ENCODE assay signal across 8 cellular contexts in the genomic region with DNA sequence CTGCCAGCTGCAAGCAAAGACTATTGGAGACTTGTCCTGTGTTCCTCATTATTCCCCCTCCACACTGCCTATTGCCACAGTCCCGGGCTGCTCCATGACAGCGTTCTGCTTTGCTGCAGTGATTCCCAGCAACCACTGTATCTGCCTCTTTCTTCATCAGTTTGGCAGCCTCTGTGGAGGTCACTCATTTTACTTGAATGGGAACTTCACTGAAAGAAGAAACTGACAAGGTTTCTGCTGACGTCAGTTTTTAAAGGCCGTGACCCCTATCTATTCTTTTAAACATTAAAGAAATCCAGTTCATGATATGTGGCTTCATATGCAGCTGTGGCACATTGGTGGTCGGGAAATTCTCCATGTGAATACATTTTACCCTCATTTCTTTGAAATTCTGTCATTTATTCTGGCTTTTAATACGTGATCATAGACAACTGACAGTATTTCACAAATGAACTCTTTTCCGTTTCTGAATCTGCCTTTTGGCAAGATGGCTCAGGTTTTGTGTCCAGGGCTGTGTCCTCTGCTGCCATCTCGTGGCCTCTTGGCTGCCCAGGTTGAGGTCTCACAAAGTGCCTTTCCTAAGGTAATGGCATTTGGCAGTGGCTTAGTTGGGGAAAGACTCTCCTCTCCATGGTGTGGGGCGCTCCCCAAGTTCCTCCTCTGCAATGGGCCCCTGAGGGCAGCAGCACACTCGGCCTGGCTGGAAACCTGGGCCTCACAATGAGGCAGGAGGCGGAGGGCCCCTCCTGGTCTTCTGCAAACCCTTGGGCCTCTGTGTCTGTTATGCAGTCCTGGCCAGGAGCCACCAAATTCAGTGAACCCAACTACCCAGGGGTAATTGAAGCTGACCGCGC. TPM values are rescaled to one million over a fixed set of nuclear protein-coding genes. Genes with fewer than 3 reads are reported as not detected.
DNase-seq lines count a peak whose midpoint lies in the region; ATAC-seq and TF ChIP-seq lines count a peak whose summit lies in the region.

No MANE protein-coding gene starts in this region.

- peaks cover 17% of the 10 kb centered on the region for H3K4me1 ChIP-seq in CD8-positive, alpha-beta memory T cell (ENCODE audit: insufficient read depth, low read length)
- H3K4me1 ChIP-seq in OCI-LY3 (ENCODE audit: low read length): peaks cover 62% of the 10 kb centered on the region
- peaks cover 34 to 46% (median 44%) of the 10 kb centered on the region in 4 donors for H3K4me1 ChIP-seq in esophagus muscularis mucosa

- peaks cover 0 to 5% (median 0%) of the 10 kb centered on the region in 3 donors for H3K36me3 Mint-ChIP-seq in CD8-positive, alpha-beta memory T cell
- H3K36me3 Mint-ChIP-seq in naive thymus-derived CD8-positive, alpha-beta T cell: no peaks in the 10 kb centered on the region
- no peaks in the 10 kb centered on the region for H3K36me3 Mint-ChIP-seq in stimulated activated memory B cell treated with anti-CD40 and anti-IgM and Interleukin-4, amounts not matched to agents 10 μg/mL and 1 μg/mL and 100 μg/mL, for 72 hours

- peak overlapping the region; percentile 60 for H3K4me2 ChIP-seq in OCI-LY3 (ENCODE audit: low read length)

- peak overlapping the region in 6 of 8 donors; percentile 31 to 80 (median 72) for H3K27ac Mint-ChIP-seq in CD8-positive, alpha-beta memory T cell
- peak overlapping the region in 8 of 10 donors; percentile 16 to 80 (median 44) for H3K27ac Mint-ChIP-seq in naive thymus-derived CD8-positive, alpha-beta T cell
- peak overlapping the region; percentile 61 for H3K27ac Mint-ChIP-seq in stimulated activated memory B cell treated with anti-CD40 and anti-IgM and Interleukin-4, amounts not matched to agents 10 μg/mL and 1 μg/mL and 100 μg/mL, for 72 hours

- ATAC-seq in naive thymus-derived CD8-positive, alpha-beta T cell: no peak
- no peak for ATAC-seq in stimulated activated memory B cell treated with anti-CD40 and anti-IgM and Interleukin-4, amounts not matched to agents 10 μg/mL and 1 μg/mL and 100 μg/mL, for 72 hours
- ATAC-seq in HG03175 (IDR thresholded peaks at IDR 0.05; ENCODE audit: unreplicated experiment): no peak

- peak overlapping the region; percentile 23 for H3K4me3 ChIP-seq in CD8-positive, alpha-beta memory T cell (ENCODE audit: low read length)
- H3K4me3 ChIP-seq in OCI-LY3 (ENCODE audit: low read length): peak overlapping the region; percentile 51
- peak overlapping the region in 2 of 4 donors; percentile 3 to 17 for H3K4me3 ChIP-seq in esophagus muscularis mucosa

- H3K9ac ChIP-seq in OCI-LY3 (ENCODE audit: low read length): peak overlapping the region; percentile 45

- DNase-seq in CD8-positive, alpha-beta memory T cell: peak; percentile 61 to 81 (median 64)
- peak; percentile 53 for DNase-seq in HuH-7.5 (ENCODE audit: low spot score)
- DNase-seq in activated T-cell treated with anti-CD3 and anti-CD28 coated beads, Interleukin-2, amount 50 U/mL, for 48 hours: peak; percentile 86 to 87
- no peak for DNase-seq in esophagus muscularis mucosa (ENCODE audit: extremely low spot score)
- peak; percentile 64 to 83 (median 74) for DNase-seq in naive thymus-derived CD8-positive, alpha-beta T cell

- peak overlapping the region in 3 of 7 donors; percentile 38 to 81 (median 52) for H3K4me3 Mint-ChIP-seq in CD8-positive, alpha-beta memory T cell
- peak overlapping the region in 8 of 10 donors; percentile 12 to 71 (median 36) for H3K4me3 Mint-ChIP-seq in naive thymus-derived CD8-positive, alpha-beta T cell
- peak overlapping the region; percentile 28 for H3K4me3 Mint-ChIP-seq in stimulated activated memory B cell treated with anti-CD40 and anti-IgM and Interleukin-4, amounts not matched to agents 10 μg/mL and 1 μg/mL and 100 μg/mL, for 72 hours

- H3K36me3 ChIP-seq in CD8-positive, alpha-beta memory T cell (ENCODE audit: insufficient read depth, low read length): no peaks in the 10 kb centered on the region
- peaks cover 8% of the 10 kb centered on the region for H3K36me3 ChIP-seq in OCI-LY3 (replicated peaks; ENCODE audit: low read depth, low read length)
- H3K36me3 ChIP-seq in esophagus muscularis mucosa: no peaks in the 10 kb centered on the region

- no peaks in the 10 kb centered on the region for H4K20me1 ChIP-seq in OCI-LY3 (ENCODE audit: insufficient read depth, low read length)

- no peak for TF ChIP-seq EP300 in esophagus muscularis mucosa (IDR thresholded peaks at IDR 0.05)

- H3K4me1 Mint-ChIP-seq in CD8-positive, alpha-beta memory T cell: peaks cover 13 to 21% (median 20%) of the 10 kb centered on the region in 3 donors
- H3K4me1 Mint-ChIP-seq in naive thymus-derived CD8-positive, alpha-beta T cell: peaks cover 10 to 25% (median 19%) of the 10 kb centered on the region in 4 donors
- H3K4me1 Mint-ChIP-seq in stimulated activated memory B cell treated with anti-CD40 and anti-IgM and Interleukin-4, amounts not matched to agents 10 μg/mL and 1 μg/mL and 100 μg/mL, for 72 hours: peaks cover 35% of the 10 kb centered on the region

- H3K9me3 ChIP-seq in CD8-positive, alpha-beta memory T cell (ENCODE audit: low read length): no peaks in the 10 kb centered on the region
- H3K9me3 ChIP-seq in OCI-LY3 (ENCODE audit: insufficient read depth, low read length): 0 out of 2 replicates have a peak, but pooled peaks cover 3% of the 10 kb centered on the region
- no peaks in the 10 kb centered on the region for H3K9me3 ChIP-seq in esophagus muscularis mucosa

- intact Hi-C loops in esophagus muscularis mucosa (cut with DNase I): loop anchor here (10.0 kb wide), 1 partner anchor 642 kb away; the partner anchor contains the start of genes PIP4P1 and PNP

- no peaks in the 10 kb centered on the region for H3K27me3 ChIP-seq in CD8-positive, alpha-beta memory T cell (ENCODE audit: insufficient read depth, low read length, poor library complexity, severe bottlenecking)
- H3K27me3 ChIP-seq in OCI-LY3 (ENCODE audit: low read depth, low read length): no peaks in the 10 kb centered on the region
- no peaks in the 10 kb centered on the region for H3K27me3 ChIP-seq in esophagus muscularis mucosa

- peaks cover 0 to 1% of the 10 kb centered on the region in 2 donors for H3K27me3 Mint-ChIP-seq in CD8-positive, alpha-beta memory T cell
- no peaks in the 10 kb centered on the region for H3K27me3 Mint-ChIP-seq in naive thymus-derived CD8-positive, alpha-beta T cell
- peaks cover 8% of the 10 kb centered on the region for H3K27me3 Mint-ChIP-seq in stimulated activated memory B cell treated with anti-CD40 and anti-IgM and Interleukin-4, amounts not matched to agents 10 μg/mL and 1 μg/mL and 100 μg/mL, for 72 hours

- peak overlapping the region; percentile 97 for H2AFZ ChIP-seq in OCI-LY3 (ENCODE audit: low read depth, low read length)

- peak; percentile 92 for TF ChIP-seq CTCF in OCI-LY3 (IDR thresholded peaks at IDR 0.05; ENCODE audit: low read depth, low read length)
- TF ChIP-seq CTCF in esophagus muscularis mucosa (IDR thresholded peaks at IDR 0.05): peak in 2 of 3 experiments; percentile 79 to 84

- WGBS in esophagus muscularis mucosa: 20% methylated on average over 11 of the region's 13 CpGs

- no peaks in the 10 kb centered on the region for H3K9me3 Mint-ChIP-seq in CD8-positive, alpha-beta memory T cell
- no peaks in the 10 kb centered on the region for H3K9me3 Mint-ChIP-seq in naive thymus-derived CD8-positive, alpha-beta T cell
- H3K9me3 Mint-ChIP-seq in stimulated activated memory B cell treated with anti-CD40 and anti-IgM and Interleukin-4, amounts not matched to agents 10 μg/mL and 1 μg/mL and 100 μg/mL, for 72 hours: no peaks in the 10 kb centered on the region

- TF ChIP-seq POLR2A in esophagus muscularis mucosa (IDR thresholded peaks at IDR 0.05; ENCODE audit: low read depth): no peak

- no peaks in the 10 kb centered on the region for H3K79me2 ChIP-seq in OCI-LY3 (ENCODE audit: low read length)

- CTCF ChIA-PET in CD8-positive, alpha-beta memory T cell (lab: Charles Lee): interaction anchor here (1.0 to 12.2 kb wide), 8 partner anchors 10 to 91 kb away, joined by 3 to 201 read pairs (median 50); no protein-coding TSS in a partner anchor

- H3K27ac ChIP-seq in CD8-positive, alpha-beta memory T cell (ENCODE audit: low read depth, low read length): peak overlapping the region; percentile 38
- H3K27ac ChIP-seq in OCI-LY3 (ENCODE audit: low read length): peak overlapping the region; percentile 39
- H3K27ac ChIP-seq in esophagus muscularis mucosa (replicated peaks in 1 of 4): peak overlapping the region; percentile 13 to 93 (median 58)

- POLR2A ChIA-PET in CD8-positive, alpha-beta memory T cell (lab: Charles Lee): no interaction called here
- POLR2A ChIA-PET in naive thymus-derived CD8-positive, alpha-beta T cell (lab: Charles Lee): no interaction called here

RNA-seq across cellular contexts. Expression of gene TMEM253, which starts 5.9 kb away (rescaled TPM):
- total RNA-seq in CD8-positive, alpha-beta memory T cell: not detected
- not detected for polyA plus RNA-seq in CD8-positive, alpha-beta memory T cell
- under 1 TPM in 1 of 4 donors, not detected in 3; 0.23 TPM for total RNA-seq in esophagus muscularis mucosa
- total RNA-seq in naive thymus-derived CD8-positive, alpha-beta T cell: not detected
- not detected for polyA plus RNA-seq in naive thymus-derived CD8-positive, alpha-beta T cell

RNA-seq across cellular contexts. Expression of gene ZNF219, which starts 8.3 kb away (rescaled TPM):
- 1 to 10 TPM; 7.0 to 8.2 TPM for total RNA-seq in CD8-positive, alpha-beta memory T cell
- 1.3 TPM for polyA plus RNA-seq in CD8-positive, alpha-beta memory T cell
- 100 to 1,000 TPM in 2 of 4 donors, 10 to 100 TPM in 2; 64.4 to 116 (median 94.3) TPM for total RNA-seq in esophagus muscularis mucosa
- total RNA-seq in naive thymus-derived CD8-positive, alpha-beta T cell: 1 to 10 TPM; 6.9 to 7.7 TPM
- polyA plus RNA-seq in naive thymus-derived CD8-positive, alpha-beta T cell: 1 to 10 TPM; 1.7 to 3.6 (median 1.8) TPM

RNA-seq across cellular contexts. Expression of gene ARHGEF40, which starts 36.6 kb away (rescaled TPM):
- under 1 TPM; 0.16 to 0.39 TPM for total RNA-seq in CD8-positive, alpha-beta memory T cell
- polyA plus RNA-seq in CD8-positive, alpha-beta memory T cell: 0.40 TPM
- total RNA-seq in esophagus muscularis mucosa: 10 to 100 TPM; 19.4 to 47.3 (median 27.0) TPM
- total RNA-seq in naive thymus-derived CD8-positive, alpha-beta T cell: under 1 TPM; 0.08 to 0.36 TPM
- polyA plus RNA-seq in naive thymus-derived CD8-positive, alpha-beta T cell: under 1 TPM; 0.03 to 0.45 (median 0.06) TPM

RNA-seq across cellular contexts. Expression of gene RNASE8, which starts 49.1 kb away (rescaled TPM):
- total RNA-seq in CD8-positive, alpha-beta memory T cell: not detected
- polyA plus RNA-seq in CD8-positive, alpha-beta memory T cell: not detected
- total RNA-seq in esophagus muscularis mucosa: not detected
- not detected for total RNA-seq in naive thymus-derived CD8-positive, alpha-beta T cell
- polyA plus RNA-seq in naive thymus-derived CD8-positive, alpha-beta T cell: not detected

RNA-seq across cellular contexts. Expression of gene OR5AU1, which starts 49.1 kb away (rescaled TPM):
- not detected for total RNA-seq in CD8-positive, alpha-beta memory T cell
- polyA plus RNA-seq in CD8-positive, alpha-beta memory T cell: not detected
- not detected for total RNA-seq in esophagus muscularis mucosa
- not detected for total RNA-seq in naive thymus-derived CD8-positive, alpha-beta T cell
- not detected for polyA plus RNA-seq in naive thymus-derived CD8-positive, alpha-beta T cell

Comparison
In these comparisons a context has a peak if more than half of its experiments do, and no peak if none do; other contexts are left out.
1. RNA of gene ZNF219, which starts 8.3 kb away (total RNA-seq): 64.4 to 116 TPM in esophagus muscularis mucosa; 7.0 to 8.2 TPM in CD8-positive, alpha-beta memory T cell and 6.9 to 7.7 TPM in naive thymus-derived CD8-positive, alpha-beta T cell; every median in the first group is over 4 times any median in the second.
2. RNA of gene ARHGEF40, which starts 36.6 kb away (total RNA-seq): 19.4 to 47.3 TPM in esophagus muscularis mucosa; 0.16 to 0.39 TPM in CD8-positive, alpha-beta memory T cell and 0.08 to 0.36 TPM in naive thymus-derived CD8-positive, alpha-beta T cell; every median in the first group is over 10 times any median in the second.
3. Peak in every context shown above with its lines, with median percentiles within 50 percentile points of each other: H3K27ac ChIP-seq and H3K27ac Mint-ChIP-seq.